Comparison of ENCODE assay signal across 9 cellular contexts in the genomic region with DNA sequence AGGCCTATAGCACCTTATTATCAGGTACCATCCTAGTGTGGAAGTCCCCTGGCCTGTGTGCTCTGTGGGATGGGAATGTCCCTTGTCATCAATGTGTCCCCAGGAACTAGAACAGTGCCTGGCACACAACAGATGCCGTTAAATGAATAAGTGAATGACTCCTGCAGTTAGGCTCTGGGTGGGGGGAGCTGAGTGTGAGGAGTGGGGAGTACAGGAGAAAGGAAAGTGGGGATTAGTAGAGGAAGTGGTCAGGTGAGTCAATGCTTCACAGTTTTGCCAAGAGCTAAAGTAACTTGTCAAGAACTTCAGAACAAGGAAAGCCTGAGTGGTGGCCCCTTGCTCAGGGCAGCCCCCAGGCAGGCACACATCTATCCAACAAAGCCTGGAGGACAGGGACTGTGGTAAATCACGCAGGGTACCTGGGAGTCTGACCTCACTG. TPM values are rescaled to one million over a fixed set of nuclear protein-coding genes. Genes with fewer than 3 reads are reported as not detected.
DNase-seq lines count a peak whose midpoint lies in the region; ATAC-seq, FAIRE-seq and TF ChIP-seq lines count a peak whose summit lies in the region.
"Had no signal": no experiment of that assay in that cellular context is flagged by ENCODE, and none has a peak within 500 bp of the region (broad histone marks: within the 10 kb centered on the region; RNA-seq: fewer than 3 reads in every experiment).

No MANE protein-coding gene starts in this region.

- DNase-seq in GM12892 (ENCODE audit: insufficient read length) = no peak
- DNase-seq in T-helper 22 cell (ENCODE audit: low read depth) = peak; percentile 79
- peak; percentile 48 for DNase-seq in epithelial cell of prostate (ENCODE audit: low read depth, low spot score)
- peak; percentile 19 for DNase-seq in urothelium cell line (ENCODE audit: low spot score)
- DNase-seq in GM19238 (ENCODE audit: insufficient read length, low spot score) = no peak
- DNase-seq in NCI-H774 (lab: John Stamatoyannopoulos, UW) = no peak
- DNase-seq in Kasumi-1 (lab: John Stamatoyannopoulos, UW) = no peak

- ATAC-seq in HG02943 (IDR thresholded peaks at IDR 0.05; ENCODE audit: low read depth, unreplicated experiment) = peak; percentile 7

- peak overlapping the region; percentile 89 for H3K27ac ChIP-seq in epithelial cell of prostate
- H3K27ac ChIP-seq: cardiac muscle cell had no signal

- TF ChIP-seq POLR2A in GM12892 (IDR thresholded peaks at IDR 0.05; ENCODE audit: low read depth, low read length) = 0 out of 2 replicates have a peak, but pooled peaks have one; percentile 34

- FAIRE-seq in GM12892 (lab: Jason Lieb, UNC) (no peak), urothelium cell line (lab: Jason Lieb, UNC) (no peak)

RNA-seq across cellular contexts. Expression of a gene that starts 33.4 kb away (rescaled TPM):
- 293 TPM for polyA plus RNA-seq in GM12892 (2012; ENCODE audit: missing spikeins)

RNA-seq across cellular contexts. Expression of a gene that starts 42.5 kb away (rescaled TPM):
- 8.5 TPM for polyA plus RNA-seq in GM12892 (2012; ENCODE audit: missing spikeins)

Comparison
In these comparisons a context has a peak if more than half of its experiments do, and no peak if none do; other contexts are left out.
1. DNase-seq: peak in T-helper 22 cell (single experiment), epithelial cell of prostate (single experiment) and urothelium cell line (single experiment); none in GM12892 (single experiment), GM19238 (single experiment), NCI-H774 (single experiment) and Kasumi-1 (0 of 2).